ENCODE assay signal across 8 cellular contexts in the genomic region with DNA sequence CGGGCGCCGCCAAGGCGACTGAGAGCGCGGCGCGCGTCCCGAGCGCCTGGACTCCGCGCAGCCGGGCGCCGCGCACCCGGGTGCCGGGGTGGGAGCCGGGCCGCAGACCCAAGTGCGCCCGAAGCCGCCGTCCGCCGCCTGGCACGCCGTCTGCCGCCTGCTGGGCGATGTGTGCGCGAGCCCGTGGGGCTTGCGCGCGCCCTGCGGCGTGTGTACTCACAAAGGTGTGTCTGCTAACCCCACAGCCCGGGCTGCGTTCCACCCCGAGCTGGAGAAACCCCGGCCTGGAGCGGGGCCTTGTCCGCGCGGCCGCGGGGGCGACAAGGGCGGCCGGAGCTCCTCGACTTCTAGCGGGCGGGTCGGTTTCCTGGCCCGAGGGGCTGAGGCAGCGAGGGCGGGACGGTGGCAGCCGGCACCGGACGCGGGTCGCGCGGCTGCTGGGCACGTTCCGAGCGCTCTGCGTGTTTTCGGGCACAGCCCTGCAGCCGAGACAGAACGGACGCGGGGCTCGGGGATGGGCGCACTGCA. TPM values are rescaled to one million over a fixed set of nuclear protein-coding genes. Genes with fewer than 3 reads are reported as not detected.
DNase-seq lines count a peak whose midpoint lies in the region; ATAC-seq and TF ChIP-seq lines count a peak whose summit lies in the region.

No MANE protein-coding gene starts in this region.

- peak; percentile 39 to 55 for TF ChIP-seq CTCF in right atrium auricular region (IDR thresholded peaks at IDR 0.05)
- TF ChIP-seq CTCF in prostate gland (IDR thresholded peaks at IDR 0.05): peak; percentile 43 to 84 (median 63)

- H3K9me3 Mint-ChIP-seq in T-cell: no peaks in the 10 kb centered on the region

- ATAC-seq in GM21619 (IDR thresholded peaks at IDR 0.05; ENCODE audit: unreplicated experiment): peak; percentile 29
- peak; percentile 35 to 40 (median 39) for ATAC-seq in T-cell (replicated peaks in 1 of 4)

- peak overlapping the region; percentile 74 to 93 for H3K4me3 ChIP-seq in right atrium auricular region
- H3K4me3 ChIP-seq in prostate gland: peak overlapping the region; percentile 72 to 91

- peak overlapping the region; percentile 89 to 95 (median 95) for H3K4me3 Mint-ChIP-seq in T-cell

- TF ChIP-seq POLR2A in prostate gland (IDR thresholded peaks at IDR 0.05): peak; percentile 2

- H3K27me3 ChIP-seq in right atrium auricular region (no peaks in the 10 kb centered on the region), prostate gland (replicated peaks; ENCODE audit: insufficient read depth) (no peaks in the 10 kb centered on the region)

- H3K4me1 ChIP-seq in right atrium auricular region: peaks cover 0 to 28% of the 10 kb centered on the region in 2 donors
- no peaks in the 10 kb centered on the region for H3K4me1 ChIP-seq in prostate gland (replicated peaks)

- WGBS in prostate gland: under 1% methylated on average over 38 of the region's 78 CpGs

- H3K27ac ChIP-seq in angular gyrus (ENCODE audit: low read depth, low read length) (peak overlapping the region; percentile 91), right atrium auricular region (peak overlapping the region; percentile 95 to 97), prostate gland (peak overlapping the region; percentile 97 to 98)

- no peaks in the 10 kb centered on the region for H3K9me3 ChIP-seq in right atrium auricular region
- no peaks in the 10 kb centered on the region for H3K9me3 ChIP-seq in prostate gland

- TF ChIP-seq EP300 in Ishikawa (IDR thresholded peaks at IDR 0.05; ENCODE audit: borderline replicate concordance): no peak

- H3K27me3 Mint-ChIP-seq in T-cell: peaks cover 5 to 27% of the 10 kb centered on the region in 2 donors

- H3K27ac Mint-ChIP-seq in T-cell: peak overlapping the region in 1 of 2 donors; percentile 91

- CTCF ChIA-PET in T-cell (lab: Charles Lee): interaction anchor here (0.6 to 2.1 kb wide), 7 partner anchors 48 to 167 kb away, joined by 3 to 16 read pairs (median 3); no protein-coding TSS in a partner anchor

- H3K36me3 ChIP-seq in right atrium auricular region: no peaks in the 10 kb centered on the region
- H3K36me3 ChIP-seq in prostate gland: no peaks in the 10 kb centered on the region

- POLR2A ChIA-PET in T-cell (lab: Charles Lee): interaction anchor here (0.5 to 1.5 kb wide), 8 partner anchors 9 to 1073 kb away, joined by 3 to 23 read pairs (median 5); partner anchors contain the start of genes DIMT1 (in 1 of the 2), ERCC8 (in 1 of the 2) and NDUFAF2 (in 1 of the 2)

- intact Hi-C loops in prostate gland (cut with DNase I): loop anchor here (2.0 to 10.0 kb wide), 7 partner anchors 54 to 594 kb away; partner anchors contain the start of genes ERCC8 and NDUFAF2

- H3K4me1 Mint-ChIP-seq in T-cell: peaks cover 36 to 50% (median 48%) of the 10 kb centered on the region in 3 donors

- TF ChIP-seq RAD21 in Ishikawa (IDR thresholded peaks at IDR 0.05; ENCODE audit: low read depth): no peak

- DNase-seq in ELF-1 (ENCODE audit: low read depth, low spot score): peak; percentile 85
- DNase-seq in T-cell: peak; percentile 60 to 82 (median 71)
- DNase-seq in right atrium auricular region (ENCODE audit: low spot score): no peak
- DNase-seq in prostate gland (ENCODE audit: low spot score): peak; percentile 81
- DNase-seq in OCI-M2 (lab: John Stamatoyannopoulos, UW; ENCODE audit: unreplicated experiment): no peak

- H3K36me3 Mint-ChIP-seq in T-cell: no peaks in the 10 kb centered on the region

TF ChIP-seq in Ishikawa, 13 proteins besides CTCF, POLR2A, EP300 and RAD21:
- no peak for TF ChIP-seq TAF1 (IDR thresholded peaks at IDR 0.05; ENCODE audit: low read depth)
- peak; percentile 29; the same call in 1 of the 2 replicates for TF ChIP-seq NFIC (IDR thresholded peaks at IDR 0.05)
- no peak for TF ChIP-seq TEAD4 (IDR thresholded peaks at IDR 0.05)
- TF ChIP-seq, protein P1, sequence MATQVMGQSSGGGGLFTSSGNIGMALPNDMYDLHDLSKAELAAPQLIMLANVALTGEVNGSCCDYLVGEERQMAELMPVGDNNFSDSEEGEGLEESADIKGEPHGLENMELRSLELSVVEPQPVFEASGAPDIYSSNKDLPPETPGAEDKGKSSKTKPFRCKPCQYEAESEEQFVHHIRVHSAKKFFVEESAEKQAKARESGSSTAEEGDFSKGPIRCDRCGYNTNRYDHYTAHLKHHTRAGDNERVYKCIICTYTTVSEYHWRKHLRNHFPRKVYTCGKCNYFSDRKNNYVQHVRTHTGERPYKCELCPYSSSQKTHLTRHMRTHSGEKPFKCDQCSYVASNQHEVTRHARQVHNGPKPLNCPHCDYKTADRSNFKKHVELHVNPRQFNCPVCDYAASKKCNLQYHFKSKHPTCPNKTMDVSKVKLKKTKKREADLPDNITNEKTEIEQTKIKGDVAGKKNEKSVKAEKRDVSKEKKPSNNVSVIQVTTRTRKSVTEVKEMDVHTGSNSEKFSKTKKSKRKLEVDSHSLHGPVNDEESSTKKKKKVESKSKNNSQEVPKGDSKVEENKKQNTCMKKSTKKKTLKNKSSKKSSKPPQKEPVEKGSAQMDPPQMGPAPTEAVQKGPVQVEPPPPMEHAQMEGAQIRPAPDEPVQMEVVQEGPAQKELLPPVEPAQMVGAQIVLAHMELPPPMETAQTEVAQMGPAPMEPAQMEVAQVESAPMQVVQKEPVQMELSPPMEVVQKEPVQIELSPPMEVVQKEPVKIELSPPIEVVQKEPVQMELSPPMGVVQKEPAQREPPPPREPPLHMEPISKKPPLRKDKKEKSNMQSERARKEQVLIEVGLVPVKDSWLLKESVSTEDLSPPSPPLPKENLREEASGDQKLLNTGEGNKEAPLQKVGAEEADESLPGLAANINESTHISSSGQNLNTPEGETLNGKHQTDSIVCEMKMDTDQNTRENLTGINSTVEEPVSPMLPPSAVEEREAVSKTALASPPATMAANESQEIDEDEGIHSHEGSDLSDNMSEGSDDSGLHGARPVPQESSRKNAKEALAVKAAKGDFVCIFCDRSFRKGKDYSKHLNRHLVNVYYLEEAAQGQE (IDR thresholded peaks at IDR 0.05; ENCODE audit: low read depth): no peak
- no peak for TF ChIP-seq FOXM1 (IDR thresholded peaks at IDR 0.05; ENCODE audit: borderline replicate concordance, low read depth)
TF ChIP-seq in Ishikawa: peak in this region for 1.

RNA-seq across cellular contexts. Expression of gene ZSWIM6, which starts 1.1 kb away (rescaled TPM):
- total RNA-seq in T-cell: 10 to 100 TPM in 3 of 5 donors, 1 to 10 TPM in 2; 8.3 to 11.3 (median 10.1) TPM
- 1 to 10 TPM; 4.6 to 5.6 TPM for total RNA-seq in right atrium auricular region
- total RNA-seq in prostate gland: 10 to 100 TPM in 1 of 2 donors, 1 to 10 TPM in 1; 8.7 to 13.7 TPM

Comparison
In these comparisons a context has a peak if more than half of its experiments do, and no peak if none do; other contexts are left out.
1. DNase-seq: peak in ELF-1 (single experiment), T-cell (34 of 34) and prostate gland (single experiment); none in right atrium auricular region (single experiment) and OCI-M2 (single experiment).
2. Peak in every context shown above with its lines, with median percentiles within 50 percentile points of each other: H3K27ac ChIP-seq.